Comparison of ENCODE assay signal across 29 cellular contexts in the genomic region with DNA sequence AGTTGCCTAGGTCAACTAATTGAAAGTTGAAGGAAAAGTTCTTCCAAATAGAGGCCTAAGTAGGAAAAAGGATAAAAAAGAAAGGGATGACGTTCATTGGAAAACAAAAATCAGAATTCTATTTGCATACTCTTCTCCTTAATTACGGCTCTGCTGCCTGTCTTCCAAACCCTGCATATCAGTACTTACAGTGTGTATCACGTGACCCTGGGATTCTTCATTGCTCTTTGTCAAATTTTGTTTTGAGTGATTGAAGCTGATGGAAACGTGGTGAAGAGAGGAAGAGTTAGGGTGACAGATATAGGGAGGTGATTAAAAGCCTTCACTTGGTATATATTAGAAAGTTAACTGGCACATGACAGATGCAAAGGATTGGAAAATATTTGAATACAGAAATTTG.
"Had no signal": no experiment of that assay in that cellular context is flagged by ENCODE, and none has a peak within 500 bp of the region (broad histone marks: within the 10 kb centered on the region; RNA-seq: fewer than 3 reads in every experiment).

No MANE protein-coding gene starts in this region.

- H3K27ac Mint-ChIP-seq: dendritic cell treated with granulocyte-macrophage colony-stimulating factor and Interleukin-4, amounts not matched to agents 40 ng/mL and 50 ng/mL, for 4 days; endodermal cell had no signal

- H3K27me3 ChIP-seq: colonic mucosa, esophagus squamous epithelium, foreskin keratinocyte, gastrocnemius medialis, hepatocyte had no signal

- H3K79me2 ChIP-seq: hepatocyte had no signal

- H3K4me3 Mint-ChIP-seq: dendritic cell treated with granulocyte-macrophage colony-stimulating factor and Interleukin-4, amounts not matched to agents 40 ng/mL and 50 ng/mL, for 4 days; effector memory CD8-positive, alpha-beta T cell; endodermal cell had no signal

- H3K4me2 ChIP-seq: hepatocyte had no signal

- H3K4me3 ChIP-seq: colonic mucosa, coronary artery, dorsolateral prefrontal cortex, esophagus muscularis mucosa, esophagus squamous epithelium, gastrocnemius medialis, gastroesophageal sphincter, heart left ventricle, heart right ventricle, hepatocyte had no signal

- H3K4me1 Mint-ChIP-seq: endodermal cell had no signal

- H3K27ac ChIP-seq: colonic mucosa, coronary artery, dorsolateral prefrontal cortex, epithelial cell of prostate, esophagus muscularis mucosa, esophagus squamous epithelium, foreskin keratinocyte, gastrocnemius medialis, gastroesophageal sphincter, heart left ventricle, heart right ventricle, hepatocyte had no signal

- DNase-seq: colonic mucosa; cortex of kidney; dermis blood vessel endothelial cell; dorsolateral prefrontal cortex; effector CD4-positive, alpha-beta T cell; effector CD8-positive, alpha-beta T cell; effector memory CD4-positive, alpha-beta T cell; effector memory CD8-positive, alpha-beta T cell; endodermal cell; erythroblast; esophagus squamous epithelium; foreskin fibroblast; foreskin keratinocyte; foreskin melanocyte; gastrocnemius medialis; glutamatergic neuron; head of caudate nucleus; heart left ventricle; heart right ventricle had no signal

- H3K4me1 ChIP-seq: colonic mucosa, esophagus muscularis mucosa, esophagus squamous epithelium, foreskin keratinocyte, gastrocnemius medialis, gastroesophageal sphincter had no signal

- ATAC-seq: effector memory CD8-positive, alpha-beta T cell; esophagus mucosa; foreskin keratinocyte; gastrocnemius medialis; gastroesophageal sphincter; heart left ventricle; heart right ventricle had no signal

- H3K36me3 ChIP-seq: colonic mucosa, esophagus muscularis mucosa, esophagus squamous epithelium, gastrocnemius medialis, gastroesophageal sphincter, heart left ventricle, heart right ventricle had no signal

- FAIRE-seq: endometrium, endothelial cell of umbilical vein, frontal cortex had no signal

- H3K9me3 ChIP-seq: colonic mucosa, esophagus muscularis mucosa, esophagus squamous epithelium, gastrocnemius medialis had no signal

- H2AFZ ChIP-seq: hepatocyte had no signal

- H3K27me3 Mint-ChIP-seq: dendritic cell treated with granulocyte-macrophage colony-stimulating factor and Interleukin-4, amounts not matched to agents 40 ng/mL and 50 ng/mL, for 4 days; effector memory CD8-positive, alpha-beta T cell had no signal
